19 cellular contexts compared by ENCODE assay signal in genomic region chr2:229622495-229623355, GRCh38.
"Had no signal": no experiment of that assay in that cellular context is flagged by ENCODE, and none has a peak within 500 bp of the region (broad histone marks: within the 10 kb centered on the region; RNA-seq: fewer than 3 reads in every experiment).

No MANE protein-coding gene starts in this region.

- H3K27ac ChIP-seq: breast epithelium, colonic mucosa, dorsolateral prefrontal cortex, hepatocyte, left ventricle myocardium inferior, prostate gland, tibial artery had no signal

- H3K4me3 ChIP-seq: breast epithelium, colonic mucosa, dorsolateral prefrontal cortex, hepatocyte, left ventricle myocardium inferior, prostate gland, tibial artery had no signal

- H3K27ac Mint-ChIP-seq: activated naive CD4-positive, alpha-beta T cell treated with anti-CD3 and anti-CD28 coated beads, Interleukin-2, amount 50 U/mL, for 24 hours; effector memory CD8-positive, alpha-beta T cell; immature natural killer cell; naive thymus-derived CD8-positive, alpha-beta T cell; stimulated activated naive CD8-positive, alpha-beta T cell treated with anti-CD3 and anti-CD28 coated beads, Interleukin-15, Interleukin-2, amounts not matched to agents 100 ng/mL and 50 ng/mL, for 24 hours had no signal

- H3K79me2 ChIP-seq: hepatocyte had no signal

- DNase-seq: activated gamma-delta T cell treated with Interleukin-2 at 50 U/mL for 16 hours; activated T-cell treated with anti-CD3 and anti-CD28 coated beads, Interleukin-2, amount 50 U/mL, for 1 hour; anterior cingulate cortex; colonic mucosa; dorsolateral prefrontal cortex; effector memory CD8-positive, alpha-beta T cell; foreskin melanocyte; immature natural killer cell; left ventricle myocardium inferior; naive thymus-derived CD8-positive, alpha-beta T cell; substantia nigra; tibial artery had no signal

- H3K27me3 ChIP-seq: breast epithelium, colonic mucosa, dorsolateral prefrontal cortex, hepatocyte had no signal

- ATAC-seq: effector memory CD8-positive, alpha-beta T cell; esophagus mucosa; naive thymus-derived CD8-positive, alpha-beta T cell had no signal

- H2AFZ ChIP-seq: hepatocyte had no signal

- H3K9me3 ChIP-seq: breast epithelium, colonic mucosa, left ventricle myocardium inferior, prostate gland, tibial artery had no signal

- H3K4me2 ChIP-seq: hepatocyte had no signal

- H3K36me3 ChIP-seq: breast epithelium, colonic mucosa, left ventricle myocardium inferior, prostate gland, tibial artery had no signal

- H3K36me3 Mint-ChIP-seq: activated naive CD4-positive, alpha-beta T cell treated with anti-CD3 and anti-CD28 coated beads, Interleukin-2, amount 50 U/mL, for 24 hours; immature natural killer cell; naive thymus-derived CD8-positive, alpha-beta T cell had no signal

- H3K9me3 Mint-ChIP-seq: activated naive CD4-positive, alpha-beta T cell treated with anti-CD3 and anti-CD28 coated beads, Interleukin-2, amount 50 U/mL, for 24 hours; effector memory CD8-positive, alpha-beta T cell; stimulated activated naive CD8-positive, alpha-beta T cell treated with anti-CD3 and anti-CD28 coated beads, Interleukin-15, Interleukin-2, amounts not matched to agents 100 ng/mL and 50 ng/mL, for 24 hours had no signal

- H3K4me1 Mint-ChIP-seq: activated naive CD4-positive, alpha-beta T cell treated with anti-CD3 and anti-CD28 coated beads, Interleukin-2, amount 50 U/mL, for 24 hours; immature natural killer cell; naive thymus-derived CD8-positive, alpha-beta T cell had no signal

- H3K4me3 Mint-ChIP-seq: activated naive CD4-positive, alpha-beta T cell treated with anti-CD3 and anti-CD28 coated beads, Interleukin-2, amount 50 U/mL, for 24 hours; effector memory CD8-positive, alpha-beta T cell; immature natural killer cell; naive thymus-derived CD8-positive, alpha-beta T cell; stimulated activated naive CD8-positive, alpha-beta T cell treated with anti-CD3 and anti-CD28 coated beads, Interleukin-15, Interleukin-2, amounts not matched to agents 100 ng/mL and 50 ng/mL, for 24 hours had no signal

- H3K4me1 ChIP-seq: breast epithelium, colonic mucosa, left ventricle myocardium inferior, prostate gland, tibial artery had no signal

- FAIRE-seq: endothelial cell of umbilical vein had no signal
